Comparison of ENCODE assay signal across 20 cellular contexts in the genomic region with DNA sequence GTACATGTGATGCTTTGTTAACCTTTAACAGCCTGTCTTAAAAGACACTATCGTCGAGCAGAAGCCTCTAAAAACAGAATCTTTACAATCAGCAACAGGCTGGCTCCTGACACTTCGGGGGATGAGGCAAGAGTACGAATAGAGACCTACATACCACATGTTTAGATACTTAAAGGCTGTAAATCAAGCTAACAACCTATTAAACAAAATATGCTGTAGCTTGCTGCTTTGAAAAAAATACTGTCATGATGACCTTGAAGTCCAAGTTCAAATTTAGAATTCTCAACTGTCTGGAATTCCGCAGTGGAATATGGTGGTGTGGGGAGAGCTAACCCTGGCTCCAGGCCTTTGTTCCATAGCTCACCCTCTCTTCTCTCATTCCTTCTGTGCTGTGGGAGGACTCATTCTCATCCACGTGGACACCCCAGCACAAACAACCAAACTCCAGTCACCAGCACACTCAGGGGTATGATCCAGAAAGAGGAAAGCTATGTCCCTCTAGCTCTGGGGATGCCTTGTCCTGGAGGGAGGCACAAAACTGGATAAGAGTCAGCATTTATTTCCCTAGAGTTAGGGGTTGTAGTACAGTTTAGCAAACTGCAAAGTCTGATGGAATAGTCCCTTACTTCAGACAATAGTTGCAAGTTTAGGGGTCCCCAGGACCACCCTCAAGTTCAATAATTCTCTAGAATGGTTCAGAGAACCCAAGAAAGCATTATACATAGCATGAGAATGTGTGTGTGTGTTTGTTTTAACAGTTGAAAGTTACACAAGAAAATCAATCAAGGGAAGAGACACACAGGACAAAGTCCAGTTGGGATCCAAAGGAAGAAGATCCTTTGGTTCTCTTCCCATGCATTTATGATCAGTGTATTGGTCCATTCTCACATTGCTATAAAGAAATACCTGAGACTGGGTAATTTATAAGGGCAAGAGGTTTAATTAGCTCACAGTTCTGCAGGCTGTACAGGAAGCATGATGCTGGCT.
A peak's percentile ranks its signal among the peaks of the same experiment; 100 is the strongest.
DNase-seq lines count a peak whose midpoint lies in the region; ATAC-seq and TF ChIP-seq lines count a peak whose summit lies in the region.
"Had no signal": no experiment of that assay in that cellular context is flagged by ENCODE, and none has a peak within 500 bp of the region (broad histone marks: within the 10 kb centered on the region; RNA-seq: fewer than 3 reads in every experiment).

No MANE protein-coding gene starts in this region.

- no peaks in the 10 kb centered on the region for H3F3A ChIP-seq in SK-N-SH (replicated peaks; ENCODE audit: insufficient read depth)

- CTCF ChIA-PET in SK-N-SH (lab: Yijun Ruan, JAX) = no interaction called here

- no peak for TF ChIP-seq CTCF in fibroblast of villous mesenchyme (IDR thresholded peaks at IDR 0.05; ENCODE audit: insufficient read depth, low read depth, low read length)
- no peak for TF ChIP-seq CTCF in right lobe of liver (IDR thresholded peaks at IDR 0.05)
- TF ChIP-seq CTCF in sigmoid colon (IDR thresholded peaks at IDR 0.05) = no peak
- no peak for TF ChIP-seq CTCF in SK-N-SH (IDR thresholded peaks at IDR 0.05)

- DNase-seq in EH (ENCODE audit: low read depth) (peak; percentile 57), fibroblast of villous mesenchyme (ENCODE audit: low read depth) (peak; percentile 96), right lobe of liver (no peak), sigmoid colon (peak; percentile 72), SK-N-SH (no peak), DMS79 treated with DMSO at 0.1 percent for 48 hours (lab: John Stamatoyannopoulos, UW) (no peak)
- no peak for DNase-seq in stimulated activated CD4-positive, alpha-beta T cell treated with anti-CD3 and anti-CD28 coated beads, Interleukin-4, amount 100 ng/mL, for 24 hours
- DNase-seq in activated CD4-positive, alpha-beta T cell treated with anti-CD3 and anti-CD28 coated beads, Interleukin-2, amount 50 U/mL, for 1 hour = no peak
- DNase-seq: 8988T, COR-L47, GF-D8, H7, HFFc6, MM.1S, NCI-H1092, NCI-H1436 treated with DMSO at 0.1 percent for 48 hours, NCI-H2029, NCI-H345, NCI-H524 treated with DMSO at 0.1 percent for 48 hours had no signal

- peaks cover 0 to 23% (median 6%) of the 10 kb centered on the region in 4 donors for H3K4me1 ChIP-seq in right lobe of liver
- peaks cover 0 to 68% (median 38%) of the 10 kb centered on the region in 4 donors for H3K4me1 ChIP-seq in sigmoid colon
- peaks cover 0 to 3% of the 10 kb centered on the region in 2 experiments; a peak in 1 of 4 replicates for H3K4me1 ChIP-seq in SK-N-SH (ENCODE audit: control insufficient read depth in 1 of 2, insufficient read depth in 2 of 2, low read depth in 1 of 2, low read length in 1 of 2)

- H3K36me3 ChIP-seq in right lobe of liver = no peaks in the 10 kb centered on the region
- no peaks in the 10 kb centered on the region for H3K36me3 ChIP-seq in sigmoid colon
- H3K36me3 ChIP-seq in SK-N-SH (replicated peaks in 1 of 2; ENCODE audit: control insufficient read depth in 1 of 2, insufficient read depth in 2 of 2, low read length in 1 of 2) = no peaks in the 10 kb centered on the region

- WGBS in right lobe of liver (ENCODE audit: insufficient coverage, low coverage, low lambda C conversion rate, missing lambda C conversion rate) = 68% methylated on average over 6 of the region's 6 CpGs
- 83% methylated on average over 6 of the region's 6 CpGs for WGBS in sigmoid colon, 2 donors
- 71% methylated on average over 6 of the region's 6 CpGs for WGBS in SK-N-SH (ENCODE audit: low lambda C conversion rate)

- no peak overlapping the region for H2AFZ ChIP-seq in SK-N-SH (ENCODE audit: low read depth)

- H3K79me2 ChIP-seq in SK-N-SH (ENCODE audit: insufficient read depth) = no peaks in the 10 kb centered on the region

- H3K27me3 ChIP-seq in right lobe of liver (no peaks in the 10 kb centered on the region), sigmoid colon (no peaks in the 10 kb centered on the region), SK-N-SH (ENCODE audit: insufficient read depth) (no peaks in the 10 kb centered on the region)

- peak; percentile 65 to 89 (median 82) for ATAC-seq in right lobe of liver

- H3K27ac ChIP-seq in right lobe of liver (peak overlapping the region in 2 of 3 donors; percentile 43 to 58), sigmoid colon (peak overlapping the region in 3 of 4 donors; percentile 77 to 97 (median 96)), SK-N-SH (ENCODE audit: low read depth in 2 of 2, low read length in 1 of 2) (no peak overlapping the region)
- H3K27ac ChIP-seq: HL-60 had no signal

- intact Hi-C loops in right lobe of liver (cut with DNase I) = no loop called here
- intact Hi-C loops in sigmoid colon (cut with DNase I) = no loop called here

- H3K4me2 ChIP-seq in SK-N-SH = no peak overlapping the region

- H3K9me2 ChIP-seq in SK-N-SH = no peaks in the 10 kb centered on the region

- H3K9ac ChIP-seq in SK-N-SH = no peak overlapping the region

- H3K4me3 ChIP-seq in fibroblast of villous mesenchyme (ENCODE audit: low read depth, low read length) (no peak overlapping the region), right lobe of liver (no peak overlapping the region), sigmoid colon (no peak overlapping the region), SK-N-SH (ENCODE audit: low read depth in 2 of 2, low read length in 1 of 2) (no peak overlapping the region)

- H3K9me3 ChIP-seq in right lobe of liver = no peaks in the 10 kb centered on the region
- H3K9me3 ChIP-seq in sigmoid colon = no peaks in the 10 kb centered on the region
- no peaks in the 10 kb centered on the region for H3K9me3 ChIP-seq in SK-N-SH

- no peak for TF ChIP-seq POLR2A in right lobe of liver (IDR thresholded peaks at IDR 0.05)
- TF ChIP-seq POLR2A in sigmoid colon (IDR thresholded peaks at IDR 0.05) = no peak

- H4K20me1 ChIP-seq in SK-N-SH (ENCODE audit: insufficient read depth) = no peaks in the 10 kb centered on the region

- POLR2A ChIA-PET in SK-N-SH (lab: Yijun Ruan, JAX) = no interaction called here

- peak; percentile 15 to 85 (median 62) for TF ChIP-seq EP300 in sigmoid colon (IDR thresholded peaks at IDR 0.05)
- no peak for TF ChIP-seq EP300 in SK-N-SH (IDR thresholded peaks at IDR 0.05; ENCODE audit: borderline replicate concordance in 1 of 2, low read depth in 1 of 2, low read length in 1 of 2)

- TF ChIP-seq RAD21 in SK-N-SH (IDR thresholded peaks at IDR 0.05; ENCODE audit: low read length) = no peak

TF ChIP-seq in SK-N-SH, 30 proteins besides CTCF, POLR2A, EP300 and RAD21 (continues in another document):
- TF ChIP-seq PBX3 (IDR thresholded peaks at IDR 0.05) (no peak), GATA2 (CRISPR knock-in tag; IDR thresholded peaks at IDR 0.05) (no peak), IRF3 (IDR thresholded peaks at IDR 0.05; ENCODE audit: low read depth, low read length) (no peak), POLR2AphosphoS5 (IDR thresholded peaks at IDR 0.05; ENCODE audit: low read depth, low read length) (no peak), NRF1 (IDR thresholded peaks at IDR 0.05; ENCODE audit: low read depth, low read length) (no peak), MEF2A (IDR thresholded peaks at IDR 0.05; ENCODE audit: borderline replicate concordance, low read depth) (no peak), ELF1 (IDR thresholded peaks at IDR 0.05) (no peak), ZBTB33 (IDR thresholded peaks at IDR 0.05; ENCODE audit: borderline replicate concordance, low read depth) (no peak), FOXM1 (IDR thresholded peaks at IDR 0.05; ENCODE audit: low read depth) (no peak), USF1 (IDR thresholded peaks at IDR 0.05; ENCODE audit: borderline replicate concordance, low read depth) (no peak)

Comparison
In these comparisons a context has a peak if more than half of its experiments do, and no peak if none do; other contexts are left out.
1. DNase-seq: peak in EH (single experiment), fibroblast of villous mesenchyme (single experiment) and sigmoid colon (single experiment); none in right lobe of liver (0 of 3), stimulated activated CD4-positive, alpha-beta T cell treated with anti-CD3 and anti-CD28 coated beads, Interleukin-4, amount 100 ng/mL, for 24 hours (single experiment), SK-N-SH (single experiment), activated CD4-positive, alpha-beta T cell treated with anti-CD3 and anti-CD28 coated beads, Interleukin-2, amount 50 U/mL, for 1 hour (single experiment) and DMS79 treated with DMSO at 0.1 percent for 48 hours (single experiment).
2. H3K27ac ChIP-seq: peak in right lobe of liver (2 of 3) and sigmoid colon (3 of 4); none in SK-N-SH (0 of 2).